In the genomic region with DNA sequence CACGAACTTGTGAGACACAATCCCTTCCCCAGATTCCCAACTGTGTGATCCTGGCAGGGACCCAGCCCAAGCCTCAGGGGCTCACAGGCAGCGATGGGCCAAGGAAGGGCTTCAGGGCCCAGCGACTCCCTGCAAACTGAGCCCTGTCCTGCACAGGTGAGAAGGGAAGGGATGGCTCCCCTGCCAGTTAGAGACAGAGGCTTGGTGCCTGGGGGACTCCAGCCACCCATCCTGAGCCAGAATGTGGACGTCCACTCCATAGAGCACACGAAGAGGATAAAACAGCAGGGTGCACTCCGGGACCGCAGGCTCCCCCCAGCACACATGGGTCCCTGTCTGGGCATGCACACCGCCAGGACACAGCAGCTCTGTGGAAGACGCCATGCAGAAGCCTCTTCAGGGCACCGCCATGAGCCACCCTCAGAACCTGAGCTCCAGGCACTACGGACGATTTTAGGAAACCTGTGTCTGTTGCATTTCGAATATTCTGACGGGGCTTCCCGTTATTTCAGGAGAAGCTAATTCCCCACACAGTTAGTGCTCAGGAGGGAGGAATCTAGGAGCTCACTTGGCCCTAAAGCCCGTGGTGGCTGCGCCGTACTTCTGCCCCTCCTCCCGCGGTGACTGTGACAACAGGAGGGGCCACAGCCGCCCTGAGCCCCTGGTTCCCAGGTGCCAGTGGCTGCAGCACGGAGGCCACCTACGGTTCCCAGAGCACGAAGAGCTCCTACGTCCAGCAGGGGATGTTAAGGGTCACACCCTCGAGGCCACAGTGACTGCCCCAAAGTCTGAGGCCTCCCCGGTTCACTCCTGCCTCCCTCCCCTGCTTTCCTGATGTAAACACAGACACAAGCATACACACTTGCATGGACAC, we compare ENCODE assay signal across 20 cellular contexts.
"Had no signal": no experiment of that assay in that cellular context is flagged by ENCODE, and none has a peak within 500 bp of the region (broad histone marks: within the 10 kb centered on the region; RNA-seq: fewer than 3 reads in every experiment).

No MANE protein-coding gene starts in this region.

- H3K36me3 ChIP-seq: esophagus muscularis mucosa, gastrocnemius medialis, pancreas, transverse colon had no signal

- H3K4me1 ChIP-seq: esophagus muscularis mucosa, gastrocnemius medialis, pancreas, testis had no signal

- H3K4me3 Mint-ChIP-seq: central memory CD8-positive, alpha-beta T cell; neural crest cell; stimulated activated naive B cell treated with anti-CD40 and anti-IgM and Interleukin-4, amounts not matched to agents 10 μg/mL and 1 μg/mL and 100 μg/mL, for 72 hours; stimulated activated naive CD8-positive, alpha-beta T cell treated with anti-CD3 and anti-CD28 coated beads, Interleukin-15, amount 100 ng/mL, for 72 hours had no signal

- ATAC-seq: gastrocnemius medialis; pancreas; right cardiac atrium; stimulated activated naive B cell treated with anti-CD40 and anti-IgM and Interleukin-4, amounts not matched to agents 10 μg/mL and 1 μg/mL and 100 μg/mL, for 72 hours; stimulated activated naive CD8-positive, alpha-beta T cell treated with anti-CD3 and anti-CD28 coated beads, Interleukin-15, amount 100 ng/mL, for 72 hours had no signal

- H3K4me1 Mint-ChIP-seq: central memory CD8-positive, alpha-beta T cell; stimulated activated naive B cell treated with anti-CD40 and anti-IgM and Interleukin-4, amounts not matched to agents 10 μg/mL and 1 μg/mL and 100 μg/mL, for 72 hours; stimulated activated naive CD8-positive, alpha-beta T cell treated with anti-CD3 and anti-CD28 coated beads, Interleukin-15, amount 100 ng/mL, for 72 hours had no signal

- H3K27me3 ChIP-seq: gastrocnemius medialis, pancreas, testis, transverse colon had no signal

- H3K27me3 Mint-ChIP-seq: central memory CD8-positive, alpha-beta T cell; progenitor cell of endocrine pancreas; stimulated activated naive B cell treated with anti-CD40 and anti-IgM and Interleukin-4, amounts not matched to agents 10 μg/mL and 1 μg/mL and 100 μg/mL, for 72 hours; stimulated activated naive CD8-positive, alpha-beta T cell treated with anti-CD3 and anti-CD28 coated beads, Interleukin-15, amount 100 ng/mL, for 72 hours had no signal

- H3K4me3 ChIP-seq: esophagus muscularis mucosa, gastrocnemius medialis, lung, pancreas, testis, transverse colon had no signal

- H3K9me3 ChIP-seq: esophagus muscularis mucosa, gastrocnemius medialis, pancreas, testis, transverse colon had no signal

- H3K27ac Mint-ChIP-seq: progenitor cell of endocrine pancreas; stimulated activated naive B cell treated with anti-CD40 and anti-IgM and Interleukin-4, amounts not matched to agents 10 μg/mL and 1 μg/mL and 100 μg/mL, for 72 hours; stimulated activated naive CD8-positive, alpha-beta T cell treated with anti-CD3 and anti-CD28 coated beads, Interleukin-15, amount 100 ng/mL, for 72 hours had no signal

- H3K36me3 Mint-ChIP-seq: stimulated activated naive B cell treated with anti-CD40 and anti-IgM and Interleukin-4, amounts not matched to agents 10 μg/mL and 1 μg/mL and 100 μg/mL, for 72 hours had no signal

- H3K27ac ChIP-seq: epithelial cell of prostate, esophagus muscularis mucosa, gastrocnemius medialis, pancreas, testis, transverse colon had no signal

- H3K9me3 Mint-ChIP-seq: central memory CD8-positive, alpha-beta T cell; neural crest cell; stimulated activated naive CD8-positive, alpha-beta T cell treated with anti-CD3 and anti-CD28 coated beads, Interleukin-15, amount 100 ng/mL, for 72 hours had no signal

- DNase-seq: effector memory CD4-positive, alpha-beta T cell; gastrocnemius medialis; mesenchymal stem cell; midbrain; occipital lobe; stimulated activated CD4-positive, alpha-beta T cell treated with anti-CD3 and anti-CD28 coated beads, Interleukin-15, amount 100 ng/mL, for 24 hours; stimulated activated CD4-positive, alpha-beta T cell treated with anti-CD3 and anti-CD28 coated beads, Interleukin-2, amount 100 ng/mL, for 24 hours; stimulated activated CD4-positive, alpha-beta T cell treated with anti-CD3 and anti-CD28 coated beads, Interleukin-4, amount 100 ng/mL, for 4 hours; stimulated activated naive B cell treated with anti-CD40 and anti-IgM and Interleukin-4, amounts not matched to agents 10 μg/mL and 1 μg/mL and 100 μg/mL, for 72 hours; stimulated activated naive CD8-positive, alpha-beta T cell treated with anti-CD3 and anti-CD28 coated beads, Interleukin-15, amount 100 ng/mL, for 72 hours; testis; transverse colon had no signal
